In genomic region chr1:180193371-180194047, GRCh38 we compare ENCODE assay signal across 15 cellular contexts. TPM values are rescaled to one million over a fixed set of nuclear protein-coding genes. Genes with fewer than 3 reads are reported as not detected.
DNase-seq lines count a peak whose midpoint lies in the region; ATAC-seq and TF ChIP-seq lines count a peak whose summit lies in the region.
"Had no signal": no experiment of that assay in that cellular context is flagged by ENCODE, and none has a peak within 500 bp of the region (broad histone marks: within the 10 kb centered on the region; RNA-seq: fewer than 3 reads in every experiment).

No MANE protein-coding gene starts in this region.

- no peak for DNase-seq in H9
- no peak for DNase-seq in effector memory CD8-positive, alpha-beta T cell
- no peak for DNase-seq in neuronal stem cell (ENCODE audit: low spot score)
- DNase-seq in NCI-H128 (lab: John Stamatoyannopoulos, UW; ENCODE audit: unreplicated experiment): no peak
- no peak for DNase-seq in stimulated activated naive CD8-positive, alpha-beta T cell treated with anti-CD3 and anti-CD28 coated beads, Interleukin-15, amount 100 ng/mL, for 72 hours
- no peak for DNase-seq in SIG-M5 (lab: John Stamatoyannopoulos, UW)
- DNase-seq: COR-L47, MV-4-11, NCI-H1436, NCI-H2029, NCI-H2171 treated with DMSO at 0.1 percent for 48 hours, NCI-H446 treated with DMSO at 0.1 percent for 48 hours, RPMI8226 had no signal

- no peaks in the 10 kb centered on the region for H3K79me2 ChIP-seq in H9 (ENCODE audit: insufficient read depth, low read length)

- H3K9me3 ChIP-seq in BLaER1: no peaks in the 10 kb centered on the region
- H3K9me3 ChIP-seq in H9 (ENCODE audit: control insufficient read depth, low read depth, low read length): no peaks in the 10 kb centered on the region
- H3K9me3 ChIP-seq in neuronal stem cell (replicated peaks in 1 of 2; ENCODE audit: control insufficient read depth in 2 of 2, insufficient read depth in 1 of 2, low read depth in 1 of 2, low read length in 2 of 2): no peaks in the 10 kb centered on the region

- no peak overlapping the region for H2BK5ac ChIP-seq in H9 (ENCODE audit: insufficient read length, low read length)
- H2BK5ac ChIP-seq in neuronal stem cell (ENCODE audit: low read length): no peak overlapping the region

- H3K23me2 ChIP-seq in H9 (ENCODE audit: insufficient read length, low read depth, low read length, poor library complexity, severe bottlenecking): no peaks in the 10 kb centered on the region

- no peak for ATAC-seq in effector memory CD8-positive, alpha-beta T cell (replicated peaks)
- ATAC-seq in stimulated activated naive CD8-positive, alpha-beta T cell treated with anti-CD3 and anti-CD28 coated beads, Interleukin-15, amount 100 ng/mL, for 72 hours: no peak

- H3K36me3 Mint-ChIP-seq in H9 (ENCODE audit: insufficient read depth in 1 of 3, low read depth in 3 of 3): peaks cover 25 to 60% (median 42%) of the 10 kb centered on the region in 3 experiments; a peak in 6 of 7 replicates
- peaks cover 12% of the 10 kb centered on the region for H3K36me3 Mint-ChIP-seq in effector memory CD8-positive, alpha-beta T cell (ENCODE audit: insufficient read depth)

- peaks cover 39% of the 10 kb centered on the region for H3K36me3 ChIP-seq in BLaER1
- H3K36me3 ChIP-seq in neuronal stem cell (replicated peaks in 1 of 2; ENCODE audit: control insufficient read depth in 2 of 2, insufficient read depth in 2 of 2, low read length in 2 of 2): peaks cover 21 to 23% of the 10 kb centered on the region in 2 donors

- no peak overlapping the region for H3K4ac ChIP-seq in H9 (ENCODE audit: low read depth, low read length)
- H3K4ac ChIP-seq in neuronal stem cell (ENCODE audit: low read length): peak overlapping the region; percentile 17

- no peak overlapping the region for H2AFZ ChIP-seq in H9 (ENCODE audit: low read length)
- no peak overlapping the region for H2AFZ ChIP-seq in neuronal stem cell (ENCODE audit: low read length)

- no peak overlapping the region for H3K23ac ChIP-seq in H9 (ENCODE audit: insufficient read length, low read depth, low read length)
- H3K23ac ChIP-seq in neuronal stem cell (ENCODE audit: low read depth, low read length, poor library complexity): no peak overlapping the region

- H2BK12ac ChIP-seq in H9 (ENCODE audit: insufficient read length, low read depth, low read length) (no peak overlapping the region), neuronal stem cell (ENCODE audit: low read length) (no peak overlapping the region)

- peaks cover 6 to 35% of the 10 kb centered on the region in 2 experiments for H3K4me1 Mint-ChIP-seq in H9
- peaks cover 34 to 39% of the 10 kb centered on the region in 2 donors for H3K4me1 Mint-ChIP-seq in effector memory CD8-positive, alpha-beta T cell (ENCODE audit: low read depth in 2 of 2)
- H3K4me1 Mint-ChIP-seq in stimulated activated naive CD8-positive, alpha-beta T cell treated with anti-CD3 and anti-CD28 coated beads, Interleukin-15, amount 100 ng/mL, for 72 hours: peaks cover 9% of the 10 kb centered on the region

- H2BK20ac ChIP-seq in H9 (ENCODE audit: low read depth, low read length, poor library complexity, severe bottlenecking): no peak overlapping the region

- H3K27me3 Mint-ChIP-seq in H9 (ENCODE audit: low read depth): peaks cover 1% of the 10 kb centered on the region; the same call in 1 of the 2 replicates
- H3K27me3 Mint-ChIP-seq in effector memory CD8-positive, alpha-beta T cell: no peaks in the 10 kb centered on the region
- H3K27me3 Mint-ChIP-seq in stimulated activated naive CD8-positive, alpha-beta T cell treated with anti-CD3 and anti-CD28 coated beads, Interleukin-15, amount 100 ng/mL, for 72 hours: no peaks in the 10 kb centered on the region

- no peak overlapping the region for H4K5ac ChIP-seq in H9 (ENCODE audit: insufficient read length, low read depth, low read length)

- no peak overlapping the region for H3K56ac ChIP-seq in H9 (ENCODE audit: insufficient read length, low read depth, low read length)

- H3T11ph ChIP-seq in H9 (ENCODE audit: low read length): no peak overlapping the region

- no peaks in the 10 kb centered on the region for H3K9me3 Mint-ChIP-seq in H9
- no peaks in the 10 kb centered on the region for H3K9me3 Mint-ChIP-seq in effector memory CD8-positive, alpha-beta T cell
- no peaks in the 10 kb centered on the region for H3K9me3 Mint-ChIP-seq in stimulated activated naive CD8-positive, alpha-beta T cell treated with anti-CD3 and anti-CD28 coated beads, Interleukin-15, amount 100 ng/mL, for 72 hours

- H2BK15ac ChIP-seq in H9 (ENCODE audit: low read depth, low read length) (no peak overlapping the region), neuronal stem cell (ENCODE audit: low read length) (no peak overlapping the region)

- H3K27me3 ChIP-seq in BLaER1: no peaks in the 10 kb centered on the region
- no peaks in the 10 kb centered on the region for H3K27me3 ChIP-seq in H9 (ENCODE audit: insufficient read depth, low read length)
- H3K27me3 ChIP-seq in neuronal stem cell (ENCODE audit: control insufficient read depth in 3 of 3, insufficient read depth in 3 of 3, low read depth in 1 of 3, low read length in 3 of 3): no peaks in the 10 kb centered on the region

- no peak overlapping the region; the same call in 1 of the 2 replicates for H3K14ac ChIP-seq in H9 (ENCODE audit: insufficient read depth, low read length)
- H3K14ac ChIP-seq in neuronal stem cell (ENCODE audit: low read length): no peak overlapping the region

- peaks cover 100% of the 10 kb centered on the region for H3K4me1 ChIP-seq in BLaER1
- no peaks in the 10 kb centered on the region for H3K4me1 ChIP-seq in H9 (ENCODE audit: insufficient read depth, low read length)
- peaks cover 0 to 11% of the 10 kb centered on the region in 2 donors for H3K4me1 ChIP-seq in neuronal stem cell (ENCODE audit: control insufficient read depth in 2 of 2, insufficient read depth in 1 of 2, low read depth in 1 of 2, low read length in 2 of 2)

- no peak overlapping the region; a peak in 1 of 5 replicates for H3K4me3 Mint-ChIP-seq in H9
- no peak overlapping the region for H3K4me3 Mint-ChIP-seq in effector memory CD8-positive, alpha-beta T cell
- no peak overlapping the region for H3K4me3 Mint-ChIP-seq in stimulated activated naive CD8-positive, alpha-beta T cell treated with anti-CD3 and anti-CD28 coated beads, Interleukin-15, amount 100 ng/mL, for 72 hours

- H3K18ac ChIP-seq in H9 (ENCODE audit: insufficient read length, low read depth, low read length) (no peak overlapping the region), neuronal stem cell (ENCODE audit: low read length) (peak overlapping the region; percentile 45)

- TF ChIP-seq CTCF in H9 (conservative IDR thresholded peaks at IDR 0.05): no peak

- H3K9ac ChIP-seq in BLaER1 (0 out of 2 replicates have a peak overlapping the region, but pooled peaks have one; percentile 70), H9 (ENCODE audit: extremely low read depth, insufficient read length, low read length) (no peak overlapping the region), neuronal stem cell (ENCODE audit: low read depth, low read length, poor library complexity) (peak overlapping the region; percentile 56)

- H2AK5ac ChIP-seq in H9 (ENCODE audit: insufficient read length, low read length): no peak overlapping the region
- no peak overlapping the region for H2AK5ac ChIP-seq in neuronal stem cell (ENCODE audit: low read depth, low read length)

- no peaks in the 10 kb centered on the region for H4K20me1 ChIP-seq in BLaER1
- no peaks in the 10 kb centered on the region for H4K20me1 ChIP-seq in H9 (ENCODE audit: control insufficient read depth, insufficient read depth, insufficient read length)

- no peak overlapping the region for H4K91ac ChIP-seq in H9 (ENCODE audit: insufficient read length, low read depth, low read length)
- no peak overlapping the region for H4K91ac ChIP-seq in neuronal stem cell (ENCODE audit: low read depth, low read length, poor library complexity)

- H3K27ac ChIP-seq in BLaER1 (peak overlapping the region; percentile 95), H9 (ENCODE audit: insufficient read length, low read depth, low read length) (no peak overlapping the region), neuronal stem cell (replicated peaks; ENCODE audit: low read length) (no peak overlapping the region)

- WGBS in H9 (ENCODE audit: extremely low coverage, insufficient read length, low lambda C conversion rate): no CpG with 5 or more reads among the region's 12 CpGs
- no CpG with 5 or more reads among the region's 12 CpGs for whole genome bisulfite sequencing in neuronal stem cell (ENCODE audit: extremely low coverage in 2 of 2, insufficient read length in 2 of 2, insufficient replicate concordance in 1 of 2), 2 donors

- H3K4me2 ChIP-seq in BLaER1 (peak overlapping the region; percentile 85), H9 (ENCODE audit: insufficient read depth, insufficient read length, low read length) (no peak overlapping the region), neuronal stem cell (ENCODE audit: insufficient read depth, low read length, poor library complexity, severe bottlenecking) (no peak overlapping the region)

- H3K4me3 ChIP-seq in BLaER1: no peak overlapping the region
- H3K4me3 ChIP-seq in neuronal stem cell (ENCODE audit: low read length in 2 of 2): no peak overlapping the region
- H3K4me3 ChIP-seq: K562 had no signal

- H3K27ac Mint-ChIP-seq in H9: peak overlapping the region in 2 of 3 experiments; percentile 26 to 53; a peak in 2 of 7 replicates
- H3K27ac Mint-ChIP-seq in effector memory CD8-positive, alpha-beta T cell: peak overlapping the region; percentile 47 to 69
- H3K27ac Mint-ChIP-seq in stimulated activated naive CD8-positive, alpha-beta T cell treated with anti-CD3 and anti-CD28 coated beads, Interleukin-15, amount 100 ng/mL, for 72 hours: no peak overlapping the region

- H3K79me1 ChIP-seq in H9 (ENCODE audit: insufficient read depth, low read depth, low read length, poor library complexity, severe bottlenecking): no peaks in the 10 kb centered on the region
- H3K79me1 ChIP-seq in neuronal stem cell (ENCODE audit: low read depth, low read length): no peaks in the 10 kb centered on the region

- no peak overlapping the region for H2BK120ac ChIP-seq in H9 (ENCODE audit: low read depth, low read length, poor library complexity, severe bottlenecking)
- no peak overlapping the region for H2BK120ac ChIP-seq in neuronal stem cell (ENCODE audit: low read depth, low read length)

- H4K8ac ChIP-seq in H9 (replicated peaks; ENCODE audit: insufficient read length, low read depth, low read length) (no peak overlapping the region), neuronal stem cell (ENCODE audit: low read depth, low read length) (no peak overlapping the region)

RNA-seq across cellular contexts. Expression of gene LHX4, which starts 36.6 kb away (rescaled TPM):
- total RNA-seq in H9 (2021): 1.9 and 2.0 TPM in 2 replicates
- polyA plus RNA-seq in neuronal stem cell (2013, experiment 1 of 2): 0.06 TPM
- polyA plus RNA-seq in neuronal stem cell (2013, experiment 2 of 2): 0.08 TPM

RNA-seq across cellular contexts. Expression of gene QSOX1, which starts 38.8 kb away (rescaled TPM):
- 76.5 and 79.2 TPM in 2 replicates for total RNA-seq in H9 (2021)
- 31.6 TPM for polyA plus RNA-seq in neuronal stem cell (2013, experiment 1 of 2)
- polyA plus RNA-seq in neuronal stem cell (2013, experiment 2 of 2): 30.8 TPM

Comparison
In these comparisons a context has a peak if more than half of its experiments do, and no peak if none do; other contexts are left out.
1. H3K27ac Mint-ChIP-seq: peak in H9 (2 of 3) and effector memory CD8-positive, alpha-beta T cell (2 of 2); none in stimulated activated naive CD8-positive, alpha-beta T cell treated with anti-CD3 and anti-CD28 coated beads, Interleukin-15, amount 100 ng/mL, for 72 hours (0 of 2).